In genomic region chr4:118836763-118837507, GRCh38 we compare ENCODE assay signal across 9 cellular contexts. TPM values are rescaled to one million over a fixed set of nuclear protein-coding genes. Genes with fewer than 3 reads are reported as not detected.
DNase-seq lines count a peak whose midpoint lies in the region; ATAC-seq and TF ChIP-seq lines count a peak whose summit lies in the region.
"Had no signal": no experiment of that assay in that cellular context is flagged by ENCODE, and none has a peak within 500 bp of the region (broad histone marks: within the 10 kb centered on the region; RNA-seq: fewer than 3 reads in every experiment).

No MANE protein-coding gene starts in this region.

- H3K27ac ChIP-seq in muscle layer of duodenum (ENCODE audit: low read length): no peak overlapping the region

- CTCF ChIA-PET in AG04449 (lab: Yijun Ruan, JAX): interaction anchor here (0.6 to 2.3 kb wide), 8 partner anchors 10 to 139 kb away, joined by 3 to 9 read pairs (median 3); no protein-coding TSS in a partner anchor

- H3K4me1 ChIP-seq in muscle layer of duodenum (ENCODE audit: control insufficient read depth in 1 of 2, insufficient read depth in 2 of 2, low read length in 2 of 2): peaks cover 12 to 22% of the 10 kb centered on the region in 2 donors

- TF ChIP-seq CTCF in AG04449 (IDR thresholded peaks at IDR 0.05; ENCODE audit: insufficient read depth, low read length, missing control alignments): no peak
- TF ChIP-seq CTCF in cardiac fibroblast (IDR thresholded peaks at IDR 0.05; ENCODE audit: low read depth, low read length): no peak

- H3K27me3 ChIP-seq in muscle layer of duodenum (ENCODE audit: low read depth, low read length): no peaks in the 10 kb centered on the region

- H3K9me3 ChIP-seq in muscle layer of duodenum (ENCODE audit: control insufficient read depth in 1 of 2, low read length in 2 of 2): no peaks in the 10 kb centered on the region

- peaks cover 12 to 14% of the 10 kb centered on the region in 2 donors for H3K36me3 ChIP-seq in muscle layer of duodenum (ENCODE audit: control insufficient read depth in 1 of 2, insufficient read depth in 2 of 2, low read length in 2 of 2)

- no peak for ATAC-seq in HG02870 (IDR thresholded peaks at IDR 0.05; ENCODE audit: unreplicated experiment)

- POLR2A ChIA-PET in AG04449 (lab: Yijun Ruan, JAX): interaction anchor here (1.2 to 3.6 kb wide), 3 partner anchors 10 to 131 kb away, joined by 4 to 15 read pairs (median 7); partner anchors contain the start of gene SYNPO2

- H3K4me3 ChIP-seq in AG04449 (ENCODE audit: low read depth, low read length): peak overlapping the region; percentile 84
- H3K4me3 ChIP-seq in Jurkat, Clone E6-1 (ENCODE audit: low read length): peak overlapping the region; percentile 75
- H3K4me3 ChIP-seq in cardiac fibroblast (replicated peaks in 1 of 2; ENCODE audit: low read depth in 2 of 2, low read length in 2 of 2): peak overlapping the region; percentile 69 to 89
- peak overlapping the region; percentile 73 to 85 for H3K4me3 ChIP-seq in muscle layer of duodenum (ENCODE audit: low read depth in 1 of 2, low read length in 2 of 2)

- no peak for DNase-seq in AG04449 (ENCODE audit: low read depth, low spot score)
- DNase-seq in Jurkat, Clone E6-1 (ENCODE audit: low read depth, low spot score): no peak
- DNase-seq in cardiac fibroblast (ENCODE audit: low read depth in 2 of 2): no peak
- no peak for DNase-seq in GF-D8 (lab: John Stamatoyannopoulos, UW)
- no peak for DNase-seq in NCI-H2107 treated with DMSO at 0.1 percent for 48 hours (lab: John Stamatoyannopoulos, UW; ENCODE audit: unreplicated experiment)
- DNase-seq in SW 1271 (lab: John Stamatoyannopoulos, UW): no peak
- DNase-seq: NCI-H1105 had no signal

RNA-seq across cellular contexts. Expression of gene SEC24D, which starts 1.0 kb away (rescaled TPM):
- polyA plus RNA-seq in Jurkat, Clone E6-1 (2012; ENCODE audit: insufficient read depth, insufficient read length): 22.8 TPM

RNA-seq across cellular contexts. Expression of gene SYNPO2, which starts 51.7 kb away (rescaled TPM):
- polyA plus RNA-seq in Jurkat, Clone E6-1 (2012; ENCODE audit: insufficient read depth, insufficient read length): not detected
